ENCODE assay signal across 1 cellular context in genomic region chr4:88591787-88592599, GRCh38.
TF ChIP-seq lines count a peak whose summit lies in the region.

TSS of gene HERC3 (plus strand) at chr4:88592480. CDS start at chr4:88605824, 13,344 bp downstream.

TF ChIP-seq in IMR-90, 13 proteins besides CTCF, POLR2A, EP300 and RAD21 (continued from another document):
- TF ChIP-seq USF2 (IDR thresholded peaks at IDR 0.05; ENCODE audit: low read depth, low read length) (no peak), RFX5 (IDR thresholded peaks at IDR 0.05; ENCODE audit: low read depth, low read length) (no peak), MAZ (IDR thresholded peaks at IDR 0.05; ENCODE audit: borderline replicate concordance, low read depth, low read length) (peak; percentile 49; the same call in 1 of the 2 replicates), NFE2L2 (IDR thresholded peaks at IDR 0.05; ENCODE audit: low read depth, low read length) (no peak), FOS (IDR thresholded peaks at IDR 0.05; ENCODE audit: low read depth, low read length) (peak; percentile 62), CEBPB (IDR thresholded peaks at IDR 0.05; ENCODE audit: low read depth, low read length) (no peak), RCOR1 (IDR thresholded peaks at IDR 0.05; ENCODE audit: insufficient replicate concordance, low read length) (no peak)
